ENCODE assay signal across 25 cellular contexts in the genomic region with DNA sequence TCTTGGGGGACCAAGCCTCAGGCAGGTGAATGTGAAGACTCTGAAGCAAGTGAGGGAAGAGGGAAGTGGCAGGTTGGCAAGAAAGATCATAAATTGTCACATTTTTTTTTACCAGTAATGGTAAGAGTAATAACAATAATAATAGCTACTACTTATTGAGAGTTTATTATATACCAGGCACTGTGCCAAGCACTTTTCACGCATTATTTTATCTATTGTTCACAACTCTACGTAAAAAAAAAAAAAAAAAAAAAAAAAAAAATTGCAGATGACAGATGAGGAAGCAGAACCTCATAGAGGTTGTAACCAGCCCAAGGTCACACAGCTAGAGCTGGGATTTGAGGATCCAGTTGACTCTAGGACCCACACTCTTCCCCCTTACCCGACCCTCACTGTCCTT. TPM values are rescaled to one million over a fixed set of nuclear protein-coding genes. Genes with fewer than 3 reads are reported as not detected.
"Had no signal": no experiment of that assay in that cellular context is flagged by ENCODE, and none has a peak within 500 bp of the region (broad histone marks: within the 10 kb centered on the region; RNA-seq: fewer than 3 reads in every experiment).

No MANE protein-coding gene starts in this region.

- H3K9me3 ChIP-seq: breast epithelium, mucosa of descending colon, upper lobe of right lung had no signal

- FAIRE-seq: keratinocyte had no signal

- H3K9ac ChIP-seq: neural progenitor cell had no signal

- DNase-seq: activated CD4-positive, alpha-beta T cell treated with anti-CD3 and anti-CD28 coated beads, Interleukin-2, amount 50 U/mL, for 1 hour; activated CD8-positive, alpha-beta memory T cell treated with anti-CD3 and anti-CD28 coated beads, Interleukin-2, amount 50 U/mL, for 4 hours; activated naive CD4-positive, alpha-beta T cell treated with anti-CD3 and anti-CD28 coated beads for 36 hours; activated naive CD8-positive, alpha-beta T cell treated with anti-CD3 and anti-CD28 coated beads, Interleukin-2, amount 50 U/mL, for 24 hours; activated T-cell treated with anti-CD3 and anti-CD28 coated beads, Interleukin-2, amount 50 U/mL, for 4 hours; cerebellar nuclear complex; cortex of kidney; effector memory CD8-positive, alpha-beta T cell; foreskin keratinocyte; mucosa of descending colon; naive B cell; stimulated activated naive CD8-positive, alpha-beta T cell treated with anti-CD3 and anti-CD28 coated beads, Interleukin-15, Interleukin-2, amounts not matched to agents 100 U/mL and 50 U/mL, for 24 hours; upper lobe of right lung had no signal

- H3K36me3 ChIP-seq: breast epithelium, neural progenitor cell, upper lobe of right lung had no signal

- H2AFZ ChIP-seq: neural progenitor cell had no signal

- H3K4me1 ChIP-seq: breast epithelium, foreskin keratinocyte had no signal

- H3K27me3 ChIP-seq: foreskin keratinocyte, neural progenitor cell, upper lobe of right lung had no signal

- H3K4me2 ChIP-seq: neural progenitor cell had no signal

- H3K4me3 ChIP-seq: breast epithelium, mucosa of descending colon, neural progenitor cell, upper lobe of right lung had no signal

- H3K27ac ChIP-seq: foreskin keratinocyte, neural progenitor cell, upper lobe of right lung had no signal

- ATAC-seq: activated CD4-positive, CD25-positive, alpha-beta regulatory T cell treated with anti-CD3 and anti-CD28 coated beads, Interleukin-2, amount 50 U/mL, for 24 hours; activated naive CD8-positive, alpha-beta T cell treated with anti-CD3 and anti-CD28 coated beads, Interleukin-2, amount 50 U/mL, for 24 hours; activated T-cell treated with anti-CD3 and anti-CD28 coated beads, Interleukin-2, amount 50 U/mL, for 4 hours; effector memory CD8-positive, alpha-beta T cell; foreskin keratinocyte; left lobe of liver; mucosa of descending colon; sciatic nerve; stimulated activated naive CD8-positive, alpha-beta T cell treated with anti-CD3 and anti-CD28 coated beads, Interleukin-15, Interleukin-2, amounts not matched to agents 100 U/mL and 50 U/mL, for 24 hours; upper lobe of right lung had no signal

RNA-seq across cellular contexts. Expression of a gene that starts 42.9 kb away (rescaled TPM):
- total RNA-seq: activated naive CD4-positive, alpha-beta T cell treated with anti-CD3 and anti-CD28 coated beads for 36 hours; activated T-cell treated with anti-CD3 and anti-CD28 coated beads, Interleukin-2, amount 50 U/mL, for 4 hours; aorta; breast epithelium; fibroblast of lung; foreskin keratinocyte; left lobe of liver; mucosa of descending colon; osteoblast; pulmonary artery endothelial cell; sciatic nerve; T-helper 1 cell treated with Interleukin-12 subunit alpha and Interleukin-12 subunit beta and Interleukin-4 antibody, amounts not matched to agents 30 ng/mL and 1 ng/mL, for 36 hours; temporal lobe; upper lobe of right lung had no signal
- polyA plus RNA-seq: aorta, fibroblast of lung, foreskin keratinocyte, keratinocyte had no signal
